Comparison of ENCODE assay signal across 20 cellular contexts in genomic region chr12:101727098-101727497, GRCh38. TPM values are rescaled to one million over a fixed set of nuclear protein-coding genes. Genes with fewer than 3 reads are reported as not detected.
"Had no signal": no experiment of that assay in that cellular context is flagged by ENCODE, and none has a peak within 500 bp of the region (broad histone marks: within the 10 kb centered on the region; RNA-seq: fewer than 3 reads in every experiment).

No MANE protein-coding gene starts in this region.

- H3K4me1 Mint-ChIP-seq: endodermal cell had no signal

- H3K27me3 Mint-ChIP-seq: naive thymus-derived CD8-positive, alpha-beta T cell; type B pancreatic cell had no signal

- H3K9me3 Mint-ChIP-seq: endodermal cell; naive thymus-derived CD8-positive, alpha-beta T cell; type B pancreatic cell had no signal

- H3K36me3 ChIP-seq: colonic mucosa had no signal

- H3K27ac ChIP-seq: colonic mucosa, heart right ventricle, neutrophil, stomach, thoracic aorta had no signal

- DNase-seq: colonic mucosa; dermis blood vessel endothelial cell; endodermal cell; heart right ventricle; hypothalamus; islet precursor cell; mammary epithelial cell; mucosa of descending colon; naive thymus-derived CD8-positive, alpha-beta T cell; right cardiac atrium; small intestine; stimulated activated CD4-positive, alpha-beta T cell treated with anti-CD3 and anti-CD28 coated beads, Interleukin-12 subunit alpha, Interleukin-12 subunit beta, amount 100 ng/mL, for 4 hours; stimulated activated naive CD4-positive, alpha-beta T cell; stomach; substantia nigra had no signal

- H3K27me3 ChIP-seq: colonic mucosa, heart right ventricle, neutrophil, stomach had no signal

- H3K4me3 ChIP-seq: colonic mucosa, heart right ventricle, mucosa of descending colon, stomach, thoracic aorta had no signal

- H3K4me3 Mint-ChIP-seq: endodermal cell; naive thymus-derived CD8-positive, alpha-beta T cell; type B pancreatic cell had no signal

- H3K9me3 ChIP-seq: colonic mucosa, heart right ventricle, mucosa of descending colon, neutrophil, stomach, thoracic aorta had no signal

- H3K4me1 ChIP-seq: colonic mucosa, heart right ventricle had no signal

- H3K27ac Mint-ChIP-seq: endodermal cell; naive thymus-derived CD8-positive, alpha-beta T cell; type B pancreatic cell had no signal

- ATAC-seq: heart right ventricle; left lobe of liver; mucosa of descending colon; naive thymus-derived CD8-positive, alpha-beta T cell; right cardiac atrium had no signal

RNA-seq across cellular contexts. Expression of gene SYCP3, which starts 12.2 kb away (rescaled TPM):
- total RNA-seq: dermis blood vessel endothelial cell, endodermal cell, left lobe of liver, mesenteric fat pad, thoracic aorta had no signal
- polyA plus RNA-seq: mammary epithelial cell had no signal
